Comparison of ENCODE assay signal across 8 cellular contexts in the genomic region with DNA sequence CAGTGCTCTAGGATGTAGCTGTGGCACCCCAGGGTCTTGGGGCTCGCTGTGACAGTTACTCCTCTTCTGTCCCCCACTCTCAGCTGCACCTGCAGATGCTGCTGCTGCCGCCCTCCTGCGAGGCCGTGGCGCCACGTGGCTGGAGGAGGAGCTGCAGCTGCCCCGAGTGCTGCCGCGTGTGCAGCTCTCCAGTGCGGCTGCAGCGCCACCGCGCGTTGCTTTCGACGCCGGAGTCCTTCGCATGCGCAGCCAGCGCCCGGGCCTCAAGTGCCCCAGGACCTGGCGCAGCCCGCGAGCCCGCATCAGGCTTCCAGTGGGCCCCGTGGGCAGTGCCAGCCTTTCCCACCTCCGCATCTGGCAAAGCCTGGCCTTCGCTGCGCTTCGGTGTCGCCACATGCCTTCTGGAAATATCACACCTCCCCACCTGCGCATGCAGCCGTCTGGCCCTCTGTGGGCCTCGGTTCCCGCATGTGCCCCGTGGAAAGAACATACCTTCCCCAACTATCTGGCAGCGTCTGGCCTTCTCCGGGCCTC. TPM values are rescaled to one million over a fixed set of nuclear protein-coding genes. Genes with fewer than 3 reads are reported as not detected.
A peak's percentile ranks its signal among the peaks of the same experiment; 100 is the strongest.
DNase-seq lines count a peak whose midpoint lies in the region; ATAC-seq, FAIRE-seq and TF ChIP-seq lines count a peak whose summit lies in the region.

No MANE protein-coding gene starts in this region.

- peaks cover 92% of the 10 kb centered on the region for H3K79me2 ChIP-seq in OCI-LY3 (ENCODE audit: low read length)

- ATAC-seq in A549 (no peak), GM18511 (IDR thresholded peaks at IDR 0.05; ENCODE audit: unreplicated experiment) (peak; percentile 32), HG03045 (IDR thresholded peaks at IDR 0.05; ENCODE audit: unreplicated experiment) (no peak)

- H3K27me3 ChIP-seq in OCI-LY3 (ENCODE audit: low read depth, low read length): no peaks in the 10 kb centered on the region
- no peaks in the 10 kb centered on the region for H3K27me3 ChIP-seq in ovary

- H3K9me3 ChIP-seq in A549 (no peaks in the 10 kb centered on the region), OCI-LY3 (ENCODE audit: insufficient read depth, low read length) (no peaks in the 10 kb centered on the region), ovary (no peaks in the 10 kb centered on the region)

- H4K20me1 ChIP-seq in OCI-LY3 (ENCODE audit: insufficient read depth, low read length): no peaks in the 10 kb centered on the region

- H3K4me3 ChIP-seq in A549 (peak overlapping the region; percentile 63), OCI-LY3 (ENCODE audit: low read length) (peak overlapping the region; percentile 86), ovary (peak overlapping the region; percentile 93)

- H3K9ac ChIP-seq in OCI-LY3 (ENCODE audit: low read length): peak overlapping the region; percentile 92

- H3K4me1 ChIP-seq in A549 (peaks cover 36% of the 10 kb centered on the region), OCI-LY3 (ENCODE audit: low read length) (peaks cover 31% of the 10 kb centered on the region), ovary (ENCODE audit: insufficient read depth) (peaks cover 21% of the 10 kb centered on the region)

- TF ChIP-seq POLR2A in A549 (IDR thresholded peaks at IDR 0.05; ENCODE audit: low read length) (0 out of 2 replicates have a peak, but pooled peaks have one; percentile 9), ovary (IDR thresholded peaks at IDR 0.05) (no peak)

- FAIRE-seq in A549 (lab: Jason Lieb, UNC) (no peak), frontal cortex (lab: Jason Lieb, UNC) (no peak)

- peaks cover 8% of the 10 kb centered on the region for H3K36me3 ChIP-seq in OCI-LY3 (replicated peaks; ENCODE audit: low read depth, low read length)
- no peaks in the 10 kb centered on the region for H3K36me3 ChIP-seq in ovary

- H3K27ac ChIP-seq in A549: peak overlapping the region; percentile 92 to 97
- H3K27ac ChIP-seq in OCI-LY3 (ENCODE audit: low read length): peak overlapping the region; percentile 84
- H3K27ac ChIP-seq in ovary: peak overlapping the region; percentile 95 to 96

- 80% methylated on average over 35 of the region's 38 CpGs for WGBS in A549 (ENCODE audit: missing lambda C conversion rate)
- 7 to 11% (median 7%) methylated on average over 28 to 38 of the region's 38 CpGs for WGBS in ovary, 3 donors

- TF ChIP-seq CTCF in A549 (IDR thresholded peaks at IDR 0.05): no peak
- no peak for TF ChIP-seq CTCF in OCI-LY3 (IDR thresholded peaks at IDR 0.05; ENCODE audit: low read depth, low read length)
- peak; percentile 38 to 77 (median 69) for TF ChIP-seq CTCF in ovary (IDR thresholded peaks at IDR 0.05)

- no peak overlapping the region for H2AFZ ChIP-seq in OCI-LY3 (ENCODE audit: low read depth, low read length)

- CTCF ChIA-PET in A549 (lab: Yijun Ruan, JAX): interaction anchor here (1.0 to 2.2 kb wide), 7 partner anchors 9 to 31 kb away, joined by 3 to 8 read pairs (median 3); no protein-coding TSS in a partner anchor

- no peak for TF ChIP-seq RAD21 in A549 (conservative IDR thresholded peaks at IDR 0.05 in 1 of 2, IDR thresholded peaks at IDR 0.05 in 1 of 2)

- no peak for TF ChIP-seq EP300 in A549 (IDR thresholded peaks at IDR 0.05)
- TF ChIP-seq EP300 in ovary (IDR thresholded peaks at IDR 0.05): no peak

- H3K4me2 ChIP-seq in A549: peak overlapping the region; percentile 100
- peak overlapping the region; percentile 84 for H3K4me2 ChIP-seq in OCI-LY3 (ENCODE audit: low read length)

- peak in 1 of 2 experiments; percentile 49 for DNase-seq in A549 (ENCODE audit: low read depth in 1 of 2, low spot score in 1 of 2)
- peak; percentile 77 for DNase-seq in activated naive CD4-positive, alpha-beta T cell treated with Interleukin-2 at 50 U/mL for 16 hours
- peak; percentile 61 to 71 for DNase-seq in frontal cortex (ENCODE audit: low spot score in 2 of 2)
- DNase-seq in ovary: peak; percentile 65 to 87 (median 78)
- DNase-seq in H4 (ENCODE audit: low spot score): no peak

- POLR2A ChIA-PET in A549 (lab: Yijun Ruan, JAX): no interaction called here

- intact Hi-C loops in ovary (cut with DNase I): no loop called here

TF ChIP-seq in A549, 52 proteins besides CTCF, POLR2A, EP300 and RAD21:
- TF ChIP-seq ZNF302 (CRISPR knock-in tag; IDR thresholded peaks at IDR 0.05) (no peak), NPAS2 (CRISPR knock-in tag; IDR thresholded peaks at IDR 0.05; ENCODE audit: borderline replicate concordance) (no peak), ZFP36 (IDR thresholded peaks at IDR 0.05; ENCODE audit: borderline replicate concordance, partially characterized antibody) (no peak), CHD2 (IDR thresholded peaks at IDR 0.05; ENCODE audit: low read length, partially characterized antibody) (no peak), BHLHE40 (IDR thresholded peaks at IDR 0.05; ENCODE audit: low read depth, low read length) (no peak), RFX5 (IDR thresholded peaks at IDR 0.05) (no peak), HOXA7 (CRISPR knock-in tag; IDR thresholded peaks at IDR 0.05) (no peak)
- TF ChIP-seq, protein P1, sequence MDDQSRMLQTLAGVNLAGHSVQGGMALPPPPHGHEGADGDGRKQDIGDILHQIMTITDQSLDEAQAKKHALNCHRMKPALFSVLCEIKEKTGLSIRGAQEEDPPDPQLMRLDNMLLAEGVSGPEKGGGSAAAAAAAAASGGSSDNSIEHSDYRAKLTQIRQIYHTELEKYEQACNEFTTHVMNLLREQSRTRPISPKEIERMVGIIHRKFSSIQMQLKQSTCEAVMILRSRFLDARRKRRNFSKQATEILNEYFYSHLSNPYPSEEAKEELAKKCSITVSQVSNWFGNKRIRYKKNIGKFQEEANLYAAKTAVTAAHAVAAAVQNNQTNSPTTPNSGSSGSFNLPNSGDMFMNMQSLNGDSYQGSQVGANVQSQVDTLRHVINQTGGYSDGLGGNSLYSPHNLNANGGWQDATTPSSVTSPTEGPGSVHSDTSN (IDR thresholded peaks at IDR 0.05): peak; percentile 29; the same call in 1 of the 2 replicates
- TF ChIP-seq, protein P2, sequence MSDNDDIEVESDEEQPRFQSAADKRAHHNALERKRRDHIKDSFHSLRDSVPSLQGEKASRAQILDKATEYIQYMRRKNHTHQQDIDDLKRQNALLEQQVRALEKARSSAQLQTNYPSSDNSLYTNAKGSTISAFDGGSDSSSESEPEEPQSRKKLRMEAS (IDR thresholded peaks at IDR 0.05): peak; percentile 52

RNA-seq across cellular contexts. Expression of a gene that starts 0.7 kb away (rescaled TPM):
- 9.2 and 15.2 TPM in 2 replicates for polyA plus RNA-seq in A549 (2011; rRNA removed)
- 31.0 and 40.5 TPM in 2 replicates for polyA plus RNA-seq in A549 (2012; cell fraction: cytosol; rRNA removed)
- polyA plus RNA-seq in A549 (2012; cell fraction: nucleus; rRNA removed): 44.9 and 60.4 TPM in 2 replicates
- 40.5 to 57.0 TPM (median 52.8 TPM) in 3 replicates for polyA plus RNA-seq in A549 (2017; fragmentation: RNase III; extraction: RNeasy Plus Mini Kit Qiagen cat#74134 plus additional on column Dnase treatment)
- polyA minus RNA-seq in A549 (2011; rRNA and poly(A)+ RNA removed): 14.0 and 15.0 TPM in 2 replicates
- total RNA-seq in frontal cortex: 2.4 TPM
- 10 to 100 TPM; 24.9 to 70.6 (median 65.3) TPM for total RNA-seq in ovary
- 10 to 100 TPM; 14.5 to 37.3 TPM for polyA plus RNA-seq in ovary
- 9.6 and 19.2 TPM in 2 replicates for total RNA-seq in H4 (2014; rRNA removed; shearing (Covaris generic))

RNA-seq across cellular contexts. Expression of a gene that starts 3.3 kb away (rescaled TPM):
- polyA plus RNA-seq in A549 (2011; rRNA removed): 13.9 and 17.1 TPM in 2 replicates
- 24.8 and 34.0 TPM in 2 replicates for polyA plus RNA-seq in A549 (2012; cell fraction: cytosol; rRNA removed)
- polyA plus RNA-seq in A549 (2012; cell fraction: nucleus; rRNA removed): 24.9 and 37.8 TPM in 2 replicates
- polyA plus RNA-seq in A549 (2017; fragmentation: RNase III; extraction: RNeasy Plus Mini Kit Qiagen cat#74134 plus additional on column Dnase treatment): 24.3 to 25.6 TPM (median 24.9 TPM) in 3 replicates
- 24.8 and 30.6 TPM in 2 replicates for polyA minus RNA-seq in A549 (2011; rRNA and poly(A)+ RNA removed)
- total RNA-seq in frontal cortex: 6.5 TPM
- 10 to 100 TPM; 21.9 to 40.2 (median 34.0) TPM for total RNA-seq in ovary
- 10 to 100 TPM; 11.2 to 37.0 TPM for polyA plus RNA-seq in ovary
- total RNA-seq in H4 (2014; rRNA removed; shearing (Covaris generic)): 28.9 and 29.5 TPM in 2 replicates

RNA-seq across cellular contexts. Expression of a gene that starts 7.9 kb away (rescaled TPM):
- polyA plus RNA-seq in A549 (2011; rRNA removed) (5.2 and 5.5 TPM in 2 replicates), A549 (2017; fragmentation: RNase III; extraction: RNeasy Plus Mini Kit Qiagen cat#74134 plus additional on column Dnase treatment) (15.7 to 17.6 TPM (median 17.4 TPM) in 3 replicates), ovary (10 to 100 TPM in 1 of 2 donors, 1 to 10 TPM in 1; 3.1 to 13.5 TPM)
- 15.3 and 18.3 TPM in 2 replicates for polyA plus RNA-seq in A549 (2012; cell fraction: cytosol; rRNA removed)
- polyA plus RNA-seq in A549 (2012; cell fraction: nucleus; rRNA removed): 18.6 and 20.8 TPM in 2 replicates
- polyA minus RNA-seq in A549 (2011; rRNA and poly(A)+ RNA removed): 2.3 and 5.7 TPM in 2 replicates
- total RNA-seq in frontal cortex (9.4 TPM), ovary (10 to 100 TPM; 10.6 to 20.2 (median 14.7) TPM)
- total RNA-seq in H4 (2014; rRNA removed; shearing (Covaris generic)): 0.45 and 2.4 TPM in 2 replicates

RNA-seq across cellular contexts. Expression of a gene that starts 14.7 kb away (rescaled TPM):
- polyA plus RNA-seq in A549 (2011; rRNA removed): 147 and 157 TPM in 2 replicates
- 498 and 577 TPM in 2 replicates for polyA plus RNA-seq in A549 (2012; cell fraction: cytosol; rRNA removed)
- 800 and 847 TPM in 2 replicates for polyA plus RNA-seq in A549 (2012; cell fraction: nucleus; rRNA removed)
- 280 to 302 TPM (median 293 TPM) in 3 replicates for polyA plus RNA-seq in A549 (2017; fragmentation: RNase III; extraction: RNeasy Plus Mini Kit Qiagen cat#74134 plus additional on column Dnase treatment)
- 154 and 158 TPM in 2 replicates for polyA minus RNA-seq in A549 (2011; rRNA and poly(A)+ RNA removed)
- total RNA-seq in frontal cortex: 70.1 TPM
- total RNA-seq in ovary: 100 to 1,000 TPM in 6 of 7 donors, 10 to 100 TPM in 1; 76.9 to 183 (median 158) TPM
- polyA plus RNA-seq in ovary: 100 to 1,000 TPM in 1 of 2 donors, 10 to 100 TPM in 1; 27.3 to 135 TPM
- total RNA-seq in H4 (2014; rRNA removed; shearing (Covaris generic)): 95.5 and 121 TPM in 2 replicates

RNA-seq across cellular contexts. Expression of a gene that starts 15.7 kb away (rescaled TPM):
- polyA plus RNA-seq in A549 (2011; rRNA removed) (3.5 and 4.1 TPM in 2 replicates), A549 (2017; fragmentation: RNase III; extraction: RNeasy Plus Mini Kit Qiagen cat#74134 plus additional on column Dnase treatment) (6.0 to 7.1 TPM (median 6.6 TPM) in 3 replicates), ovary (10 to 100 TPM in 1 of 2 donors, 1 to 10 TPM in 1; 6.0 to 12.3 TPM)
- polyA plus RNA-seq in A549 (2012; cell fraction: cytosol; rRNA removed): 5.1 and 7.2 TPM in 2 replicates
- 12.3 and 14.7 TPM in 2 replicates for polyA plus RNA-seq in A549 (2012; cell fraction: nucleus; rRNA removed)
- polyA minus RNA-seq in A549 (2011; rRNA and poly(A)+ RNA removed): 5.4 and 5.5 TPM in 2 replicates
- total RNA-seq in frontal cortex (4.5 TPM), ovary (10 to 100 TPM in 4 of 7 donors, 1 to 10 TPM in 3; 6.5 to 16.9 (median 11.7) TPM)
- total RNA-seq in H4 (2014; rRNA removed; shearing (Covaris generic)): 5.2 and 7.2 TPM in 2 replicates

Comparison
In these comparisons a context has a peak if more than half of its experiments do, and no peak if none do; other contexts are left out.
1. CTCF ChIP-seq: peak in ovary (3 of 3); none in A549 (single experiment) and OCI-LY3 (single experiment).
2. Peak in every context shown above with its lines, with median percentiles within 50 percentile points of each other: H3K27ac ChIP-seq and H3K4me3 ChIP-seq.